In genomic region chr14:19906665-19907064, GRCh38 we compare ENCODE assay signal across 23 cellular contexts. TPM values are rescaled to one million over a fixed set of nuclear protein-coding genes. Genes with fewer than 3 reads are reported as not detected.
"Had no signal": no experiment of that assay in that cellular context is flagged by ENCODE, and none has a peak within 500 bp of the region (broad histone marks: within the 10 kb centered on the region; RNA-seq: fewer than 3 reads in every experiment).

No MANE protein-coding gene starts in this region.

- H3K4me3 ChIP-seq: SJSA1 had no signal

- FAIRE-seq: HepG2, RCC 7860 had no signal

- H3K9me3 ChIP-seq: SJSA1, SK-N-SH had no signal

- H3K27ac ChIP-seq: SJSA1 had no signal

- DNase-seq: KBM-7, MV-4-11, NCI-H1048, NCI-H1105, NCI-H1417 treated with DMSO at 0.1 percent for 48 hours, NCI-H146, NCI-H1694 treated with DMSO at 0.1 percent for 48 hours, NCI-H1930, NCI-H2081, NCI-H2107, NCI-H2227 treated with DMSO at 0.1 percent for 48 hours, NCI-H524 treated with DMSO at 0.1 percent for 48 hours, NCI-H69, NCI-H774, Right ventricle myocardium superior, RPMI8226, SIG-M5, SK-N-SH, SW 1271 had no signal

- H3K4me1 ChIP-seq: SJSA1 had no signal

- ATAC-seq: HepG2 had no signal

- H3K4me2 ChIP-seq: SK-N-SH had no signal

RNA-seq across cellular contexts. Expression of gene OR4K5, which starts 13.7 kb away (rescaled TPM):
- polyA plus RNA-seq: HepG2, IgD-negative memory B cell, SK-N-SH had no signal

RNA-seq across cellular contexts. Expression of gene OR4K1, which starts 24.1 kb away (rescaled TPM):
- polyA plus RNA-seq: HepG2, IgD-negative memory B cell, SK-N-SH had no signal

RNA-seq across cellular contexts. Expression of gene OR4K2, which starts 31.7 kb away (rescaled TPM):
- polyA plus RNA-seq: HepG2, IgD-negative memory B cell, SK-N-SH had no signal
